Comparison of ENCODE assay signal across 3 cellular contexts in genomic region chr16:16112450-16113053, GRCh38.
TF ChIP-seq lines count a peak whose summit lies in the region.

No MANE protein-coding gene starts in this region.

TF ChIP-seq in HepG2, 621 proteins besides CTCF, POLR2A, EP300 and RAD21:
- TF ChIP-seq ASH2L (IDR thresholded peaks at IDR 0.05; ENCODE audit: insufficient read length, low read depth, low read length) (no peak), FLYWCH1 (CRISPR knock-in tag; IDR thresholded peaks at IDR 0.05) (0 out of 2 replicates have a peak, but pooled peaks have one; percentile 25), CHD4 (IDR thresholded peaks at IDR 0.05; ENCODE audit: borderline replicate concordance, low read length) (peak; percentile 67; the same call in 1 of the 2 replicates), REXO4 (CRISPR knock-in tag; IDR thresholded peaks at IDR 0.05; ENCODE audit: borderline replicate concordance) (0 out of 2 replicates have a peak, but pooled peaks have one; percentile 26), ZMYM3 (CRISPR knock-in tag; IDR thresholded peaks at IDR 0.05) (peak; percentile 78), ZNF414 (CRISPR knock-in tag; IDR thresholded peaks at IDR 0.05) (no peak), SIN3A (IDR thresholded peaks at IDR 0.05; ENCODE audit: borderline replicate concordance, low read depth, low read length) (no peak), ZNF629 (CRISPR knock-in tag; conservative IDR thresholded peaks at IDR 0.05) (peak; percentile 91), ZFP36 (IDR thresholded peaks at IDR 0.05; ENCODE audit: borderline replicate concordance, low read depth, low read length, partially characterized antibody) (peak; percentile 77), MED1 (CRISPR knock-in tag; IDR thresholded peaks at IDR 0.05) (no peak), ZNF678 (CRISPR knock-in tag; IDR thresholded peaks at IDR 0.05) (no peak), ZNF768 (CRISPR knock-in tag; IDR thresholded peaks at IDR 0.05) (peak; percentile 92)

TF ChIP-seq in HEK293, 187 proteins besides CTCF, POLR2A, EP300 and RAD21:
- TF ChIP-seq ZNF148 (tag by site-specific recombination; IDR thresholded peaks at IDR 0.05; ENCODE audit: borderline replicate concordance) (no peak), ZNF768 (tag by site-specific recombination; IDR thresholded peaks at IDR 0.05) (peak; percentile 77)

TF ChIP-seq in GM12878, 131 proteins besides CTCF, POLR2A, EP300 and RAD21 (continued from another document):
- TF ChIP-seq ZBTB11 (CRISPR knock-in tag; IDR thresholded peaks at IDR 0.05) (no peak), CEBPZ (IDR thresholded peaks at IDR 0.05; ENCODE audit: low read depth, low read length) (no peak), BHLHE40 (IDR thresholded peaks at IDR 0.05; ENCODE audit: borderline replicate concordance in 1 of 2, low read depth in 2 of 2, low read length in 1 of 2) (no peak), CBFB (IDR thresholded peaks at IDR 0.05; ENCODE audit: low read depth) (no peak), ATF3 (IDR thresholded peaks at IDR 0.05; ENCODE audit: borderline replicate concordance, extremely low read depth, low read depth, low read length) (no peak), SKIL (IDR thresholded peaks at IDR 0.05; ENCODE audit: low read depth, poor library complexity, severe bottlenecking) (no peak), SREBF2 (IDR thresholded peaks at IDR 0.05; ENCODE audit: low read length) (no peak), PAX8 (IDR thresholded peaks at IDR 0.05) (no peak), IKZF1 (conservative IDR thresholded peaks at IDR 0.05) (no peak), MTA3 (IDR thresholded peaks at IDR 0.05; ENCODE audit: borderline replicate concordance, low read length) (no peak), ZNF687 (IDR thresholded peaks at IDR 0.05) (no peak), PKNOX1 (IDR thresholded peaks at IDR 0.05) (no peak), ZNF274 (IDR thresholded peaks at IDR 0.05; ENCODE audit: insufficient read depth, insufficient read length) (no peak), ZNF217 (IDR thresholded peaks at IDR 0.05) (no peak), RFX5 (IDR thresholded peaks at IDR 0.05; ENCODE audit: low read depth, low read length) (no peak), RB1 (IDR thresholded peaks at IDR 0.05; ENCODE audit: borderline replicate concordance) (no peak), CUX1 (IDR thresholded peaks at IDR 0.05; ENCODE audit: insufficient replicate concordance, low read depth, low read length) (no peak)
